1 cellular context compared by ENCODE assay signal in the genomic region with DNA sequence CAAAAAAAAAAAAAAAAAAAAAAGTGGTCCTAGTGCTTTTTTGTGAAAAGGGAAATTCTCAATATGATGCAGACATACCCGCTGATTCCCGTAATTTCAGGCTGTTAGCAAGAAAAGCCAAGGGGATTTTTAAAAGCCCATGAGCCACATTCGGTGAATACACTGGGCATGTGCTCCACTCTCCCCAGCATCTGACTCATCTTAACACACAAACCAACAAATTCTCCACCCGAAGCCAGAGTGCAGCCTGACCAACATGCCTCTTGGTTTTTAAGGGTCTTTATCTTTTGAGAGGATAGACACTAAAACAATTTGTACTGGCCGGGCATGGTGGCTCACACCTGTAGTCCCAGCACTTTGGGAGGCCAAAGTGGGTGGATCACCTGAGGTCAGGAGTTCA.
TF ChIP-seq lines count a peak whose summit lies in the region.

No MANE protein-coding gene starts in this region.

TF ChIP-seq in IMR-90, 13 proteins besides CTCF, POLR2A, EP300 and RAD21 (continued from another document):
- TF ChIP-seq MXI1 (IDR thresholded peaks at IDR 0.05; ENCODE audit: borderline replicate concordance, low read depth, low read length) (no peak), ELK1 (IDR thresholded peaks at IDR 0.05; ENCODE audit: borderline replicate concordance, low read depth, low read length) (no peak), MAFK (IDR thresholded peaks at IDR 0.05; ENCODE audit: low read depth, low read length) (no peak), NFE2L2 (IDR thresholded peaks at IDR 0.05; ENCODE audit: low read depth, low read length) (no peak), BHLHE40 (IDR thresholded peaks at IDR 0.05; ENCODE audit: low read depth, low read length) (no peak), MAZ (IDR thresholded peaks at IDR 0.05; ENCODE audit: borderline replicate concordance, low read depth, low read length) (no peak)
